Comparison of ENCODE assay signal across 8 cellular contexts in genomic region chr1:231931846-231932454, GRCh38.
DNase-seq lines count a peak whose midpoint lies in the region; ATAC-seq and TF ChIP-seq lines count a peak whose summit lies in the region.

No MANE protein-coding gene starts in this region.

- H2AFZ ChIP-seq in DND-41 (ENCODE audit: low read depth, low read length) (no peak overlapping the region), Loucy (ENCODE audit: low read length) (no peak overlapping the region)

- peaks cover 5% of the 10 kb centered on the region for H3K9me3 ChIP-seq in DND-41 (ENCODE audit: insufficient read depth, low read length, severe bottlenecking)
- H3K9me3 ChIP-seq in Loucy (ENCODE audit: insufficient read depth, low read depth, low read length): peaks cover 9% of the 10 kb centered on the region; the same call in 1 of the 2 replicates

- H3K27me3 ChIP-seq in DND-41 (ENCODE audit: insufficient read depth, low read length, poor library complexity) (no peaks in the 10 kb centered on the region), Loucy (ENCODE audit: insufficient read depth, low read length, poor library complexity, severe bottlenecking) (no peaks in the 10 kb centered on the region)

- H3F3A ChIP-seq in Loucy (ENCODE audit: low read depth): no peaks in the 10 kb centered on the region

- peak; percentile 75 for TF ChIP-seq CTCF in DND-41 (IDR thresholded peaks at IDR 0.05; ENCODE audit: borderline replicate concordance, extremely low read depth, low read length, poor library complexity, severe bottlenecking)
- TF ChIP-seq CTCF in Loucy (conservative IDR thresholded peaks at IDR 0.05; ENCODE audit: low read length): peak; percentile 72
- TF ChIP-seq CTCF in nephron (IDR thresholded peaks at IDR 0.05; ENCODE audit: unreplicated experiment in 3 of 3): peak; percentile 23 to 45 (median 34)

- H3K9me3 Mint-ChIP-seq in activated naive CD8-positive, alpha-beta T cell treated with anti-CD3 and anti-CD28 coated beads for 36 hours: peaks cover 3% of the 10 kb centered on the region
- no peaks in the 10 kb centered on the region for H3K9me3 Mint-ChIP-seq in nephron

- H3K4me1 Mint-ChIP-seq in activated naive CD8-positive, alpha-beta T cell treated with anti-CD3 and anti-CD28 coated beads for 36 hours: peaks cover 10% of the 10 kb centered on the region
- H3K4me1 Mint-ChIP-seq in nephron: peaks cover 47% of the 10 kb centered on the region

- no peaks in the 10 kb centered on the region for H4K20me1 ChIP-seq in DND-41 (ENCODE audit: insufficient read depth, low read length)
- H4K20me1 ChIP-seq in Loucy (ENCODE audit: insufficient read depth, low read length, poor library complexity, severe bottlenecking): no peaks in the 10 kb centered on the region

- ATAC-seq in DND-41 (ENCODE audit: insufficient read depth, low read depth) (0 out of 3 replicates have a peak, but pooled peaks have one; percentile 45), HG02571 (IDR thresholded peaks at IDR 0.05; ENCODE audit: unreplicated experiment) (no peak), HG03457 (IDR thresholded peaks at IDR 0.05; ENCODE audit: unreplicated experiment) (no peak), HG03108 (IDR thresholded peaks at IDR 0.05; ENCODE audit: unreplicated experiment) (no peak)

- DNase-seq in DND-41 (peak; percentile 45), NCI-H1105 (lab: John Stamatoyannopoulos, UW) (no peak)
- peak; percentile 26 for DNase-seq in activated naive CD8-positive, alpha-beta T cell treated with anti-CD3 and anti-CD28 coated beads for 36 hours

- no peaks in the 10 kb centered on the region for H3K9me2 ChIP-seq in Loucy (replicated peaks; ENCODE audit: low read depth, low read length)

- no peaks in the 10 kb centered on the region for H3K79me2 ChIP-seq in DND-41 (ENCODE audit: insufficient read depth, low read length)
- no peaks in the 10 kb centered on the region for H3K79me2 ChIP-seq in Loucy (ENCODE audit: insufficient read depth, low read length)

- H3K27ac ChIP-seq in DND-41 (ENCODE audit: low read length): no peak overlapping the region

- no peak overlapping the region for H3K4me3 ChIP-seq in DND-41 (ENCODE audit: low read depth in 1 of 2, low read length in 2 of 2)
- no peak overlapping the region for H3K4me3 ChIP-seq in Loucy (ENCODE audit: low read length, poor library complexity, severe bottlenecking)

- H3K4me1 ChIP-seq in DND-41 (ENCODE audit: insufficient read depth, low read length) (no peaks in the 10 kb centered on the region), Loucy (ENCODE audit: insufficient read depth, low read length, poor library complexity, severe bottlenecking) (no peaks in the 10 kb centered on the region)

- H3K36me3 ChIP-seq in DND-41 (ENCODE audit: insufficient read depth, low read length) (no peaks in the 10 kb centered on the region), Loucy (ENCODE audit: insufficient read depth, low read length) (no peaks in the 10 kb centered on the region)

- H3K4me2 ChIP-seq in DND-41 (ENCODE audit: insufficient read depth, low read length) (no peak overlapping the region), Loucy (ENCODE audit: low read depth, low read length, poor library complexity, severe bottlenecking) (no peak overlapping the region)

- H3K4me3 Mint-ChIP-seq in activated naive CD8-positive, alpha-beta T cell treated with anti-CD3 and anti-CD28 coated beads for 36 hours: no peak overlapping the region
- no peak overlapping the region for H3K4me3 Mint-ChIP-seq in nephron

- no peaks in the 10 kb centered on the region for H3K27me3 Mint-ChIP-seq in activated naive CD8-positive, alpha-beta T cell treated with anti-CD3 and anti-CD28 coated beads for 36 hours
- peaks cover 30% of the 10 kb centered on the region for H3K27me3 Mint-ChIP-seq in nephron (ENCODE audit: low read depth)

- no peak overlapping the region for H3K9ac ChIP-seq in DND-41 (ENCODE audit: low read depth, low read length)
- no peak overlapping the region for H3K9ac ChIP-seq in Loucy (ENCODE audit: low read depth, low read length, poor library complexity, severe bottlenecking)

- H3K36me3 Mint-ChIP-seq in activated naive CD8-positive, alpha-beta T cell treated with anti-CD3 and anti-CD28 coated beads for 36 hours: peaks cover 2% of the 10 kb centered on the region
- H3K36me3 Mint-ChIP-seq in nephron (ENCODE audit: low read depth): no peaks in the 10 kb centered on the region

- H3K27ac Mint-ChIP-seq in activated naive CD8-positive, alpha-beta T cell treated with anti-CD3 and anti-CD28 coated beads for 36 hours: no peak overlapping the region
- H3K27ac Mint-ChIP-seq in nephron: no peak overlapping the region
